Comparison of ENCODE assay signal across 8 cellular contexts in the genomic region with DNA sequence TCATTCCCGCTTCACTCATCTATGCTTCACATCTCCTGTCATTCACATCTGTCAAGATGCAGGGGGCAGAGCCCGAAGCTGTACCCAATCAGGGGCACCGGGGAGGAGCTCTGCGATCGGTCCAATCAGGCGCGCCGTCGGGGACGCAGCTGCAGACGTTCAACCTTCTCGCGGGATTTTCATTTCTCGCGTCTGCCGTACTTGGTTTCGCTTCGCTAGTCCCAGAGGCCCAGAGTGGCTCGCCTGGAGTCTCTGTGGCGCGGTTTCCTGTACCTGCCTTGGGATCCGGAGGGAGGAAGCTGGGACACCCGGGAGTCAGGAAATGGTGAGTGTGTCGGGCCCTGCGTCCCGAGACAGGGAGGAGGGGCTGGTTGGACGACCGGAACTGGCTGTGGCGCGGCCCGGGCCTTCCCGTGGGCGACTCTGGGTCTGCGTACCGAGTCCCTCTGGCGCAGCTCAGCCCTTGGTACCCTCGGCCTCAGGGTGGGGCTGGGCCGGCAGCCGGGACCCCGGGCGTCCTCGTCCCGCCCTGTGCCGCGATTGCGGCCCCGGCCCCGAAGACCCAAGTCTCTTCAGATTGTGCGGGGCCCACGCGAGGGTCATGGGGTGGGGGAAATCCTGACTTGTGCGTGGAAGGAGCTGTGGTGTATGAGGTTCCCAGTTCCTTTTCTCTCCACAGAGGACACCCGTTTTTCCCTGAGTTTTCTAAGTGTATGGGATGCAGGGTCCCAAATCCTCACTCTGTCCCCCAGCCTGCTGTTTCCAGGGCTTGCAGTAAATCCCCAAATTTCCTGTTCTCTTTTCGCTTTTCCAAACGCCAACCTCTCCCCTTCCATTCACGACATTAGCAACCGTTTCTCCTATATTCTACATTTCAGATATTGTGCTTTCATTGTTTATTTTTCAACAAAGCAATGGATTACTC. TPM values are rescaled to one million over a fixed set of nuclear protein-coding genes. Genes with fewer than 3 reads are reported as not detected.
A peak's percentile ranks its signal among the peaks of the same experiment; 100 is the strongest.
DNase-seq lines count a peak whose midpoint lies in the region; ATAC-seq and TF ChIP-seq lines count a peak whose summit lies in the region.

A gene (plus strand): TSS at position 215 of the 925 bp plus-strand sequence. CDS start 108 bp downstream, at position 323.

- H3K9me3 ChIP-seq in colonic mucosa: no peaks in the 10 kb centered on the region

- POLR2A ChIA-PET in BJ (lab: Charles Lee): no interaction called here

- TF ChIP-seq CTCF in BJ (IDR thresholded peaks at IDR 0.05; ENCODE audit: insufficient read depth, low read depth, low read length) (no peak), colonic mucosa (IDR thresholded peaks at IDR 0.05) (no peak)

- H3K36me3 ChIP-seq in BJ (ENCODE audit: control insufficient read depth, insufficient read depth, low read length): peaks cover 2% of the 10 kb centered on the region
- no peaks in the 10 kb centered on the region for H3K36me3 ChIP-seq in colonic mucosa

- H3K27ac ChIP-seq in colonic mucosa: peak within 1 kb of the TSS; percentile 95

- H3K27me3 ChIP-seq in BJ (ENCODE audit: control insufficient read depth, insufficient read depth, low read length) (no peaks in the 10 kb centered on the region), colonic mucosa (no peaks in the 10 kb centered on the region)

- DNase-seq in BJ (ENCODE audit: low read depth) (peak; percentile 68), NCI-H524 treated with DMSO at 0.1 percent for 48 hours (lab: John Stamatoyannopoulos, UW) (peak; percentile 73), colonic mucosa (peak; percentile 97), left kidney (ENCODE audit: low read depth, low spot score) (peak; percentile 98)
- peak; percentile 96 for DNase-seq in activated CD4-positive, alpha-beta T cell treated with anti-CD3 and anti-CD28 coated beads for 48 hours
- peak; percentile 95 for DNase-seq in stimulated activated CD4-positive, alpha-beta T cell treated with anti-CD3 and anti-CD28 coated beads, Interleukin-1b, Interleukin-23, amount 100 ng/mL, for 48 hours

- H3K4me1 ChIP-seq in colonic mucosa: no peaks in the 10 kb centered on the region

- ATAC-seq in GM19324 (IDR thresholded peaks at IDR 0.05; ENCODE audit: low FRiP score, unreplicated experiment) (peak; percentile 92), HG03460 (IDR thresholded peaks at IDR 0.05; ENCODE audit: unreplicated experiment) (peak; percentile 91)

- CTCF ChIA-PET in BJ (lab: Yijun Ruan, JAX): interaction anchor here (0.8 to 1.9 kb wide), 4 partner anchors 23 to 239 kb away, joined by 3 to 4 read pairs (median 4); a partner anchor contains a TSS

- H3K4me3 ChIP-seq in BJ (ENCODE audit: low read depth, low read length) (peak within 1 kb of the TSS; percentile 79), colonic mucosa (peak within 1 kb of the TSS; percentile 97)

- intact Hi-C loops in colonic mucosa (cut with DNase I): no loop called here

- H3K9ac ChIP-seq in colonic mucosa (ENCODE audit: low read depth in 2 of 2, low read length in 2 of 2): peak within 1 kb of the TSS; percentile 92 to 98

RNA-seq across cellular contexts. Expression of the gene that starts here (rescaled TPM):
- polyA plus RNA-seq in BJ (2011; rRNA removed): 1.5 and 2.8 TPM in 2 replicates
- 2.9 and 3.8 TPM in 2 replicates for polyA minus RNA-seq in BJ (2011; rRNA and poly(A)+ RNA removed)
- 1 to 10 TPM; 4.6 to 7.1 TPM for total RNA-seq in colonic mucosa

Comparison
In these comparisons a context has a peak if more than half of its experiments do, and no peak if none do; other contexts are left out.
1. Peak in every context shown above with its lines: DNase-seq, ATAC-seq, H3K4me3 ChIP-seq and H3K27ac ChIP-seq.